In genomic region chr19:7623725-7624603, GRCh38 we compare ENCODE assay signal across 22 cellular contexts. TPM values are rescaled to one million over a fixed set of nuclear protein-coding genes. Genes with fewer than 3 reads are reported as not detected.
DNase-seq lines count a peak whose midpoint lies in the region; ATAC-seq, FAIRE-seq and TF ChIP-seq lines count a peak whose summit lies in the region.
"Had no signal": no experiment of that assay in that cellular context is flagged by ENCODE, and none has a peak within 500 bp of the region (broad histone marks: within the 10 kb centered on the region; RNA-seq: fewer than 3 reads in every experiment).

No MANE protein-coding gene starts in this region.

- no peaks in the 10 kb centered on the region for H3K27me3 Mint-ChIP-seq in WTC11 (ENCODE audit: low read depth)
- H3K27me3 Mint-ChIP-seq: CD4-positive, alpha-beta memory T cell had no signal

- TF ChIP-seq CTCF in HepG2 (CRISPR knock-in tag; IDR thresholded peaks at IDR 0.05), result no peak
- TF ChIP-seq CTCF in right lobe of liver (IDR thresholded peaks at IDR 0.05), result no peak
- no peak for TF ChIP-seq CTCF in WTC11 (IDR thresholded peaks at IDR 0.05)
- TF ChIP-seq CTCF in upper lobe of right lung (IDR thresholded peaks at IDR 0.05), result no peak

- peaks cover 8% of the 10 kb centered on the region for H3K4me1 Mint-ChIP-seq in WTC11

- in situ Hi-C loops in HepG2 (cut with HindIII; ENCODE audit: extremely low pct_ligation_motif_present, low pct_unique_long_range_greater_than_20kb), result no loop called here

- H3K4me1 ChIP-seq in HepG2 (ENCODE audit: insufficient read depth, low read length) (peaks cover 13% of the 10 kb centered on the region), right lobe of liver (peaks cover 0 to 23% (median 11%) of the 10 kb centered on the region in 4 donors), upper lobe of right lung (peaks cover 8% of the 10 kb centered on the region)

- ATAC-seq in HepG2 (no peak), right lobe of liver (no peak), WTC11 (no peak), upper lobe of right lung (no peak)

- H3K9ac ChIP-seq in HepG2 (ENCODE audit: insufficient read depth, low read depth, low read length), result no peak overlapping the region

- POLR2A ChIA-PET in HepG2 (lab: Yijun Ruan, JAX), result interaction anchor here (1.4 kb wide), 1 partner anchor 9 kb away, joined by 4 read pairs; the partner anchor contains the start of gene PCP2
- POLR2A ChIA-PET in WTC11 (lab: Charles Lee), result no interaction called here

- peaks cover 22% of the 10 kb centered on the region for H3K36me3 Mint-ChIP-seq in WTC11

- H3K27ac Mint-ChIP-seq in WTC11, result no peak overlapping the region; the same call in 1 of the 2 replicates

- H3K4me3 ChIP-seq in HepG2 (replicated peaks in 1 of 3; ENCODE audit: insufficient read depth in 1 of 3, low read depth in 2 of 3, low read length in 3 of 3) (no peak overlapping the region), right lobe of liver (no peak overlapping the region), upper lobe of right lung (no peak overlapping the region)
- H3K4me3 ChIP-seq: A549, HAP-1 had no signal

- H3K27me3 ChIP-seq in HepG2 (ENCODE audit: control insufficient read depth in 1 of 2, insufficient read depth in 2 of 2, low read length in 2 of 2) (no peaks in the 10 kb centered on the region; a peak in 2 of 5 replicates), right lobe of liver (no peaks in the 10 kb centered on the region), upper lobe of right lung (no peaks in the 10 kb centered on the region)

- H3K79me2 ChIP-seq in HepG2 (ENCODE audit: insufficient read depth, low read length), result peaks cover 22% of the 10 kb centered on the region

- no peak for TF ChIP-seq RAD21 in HepG2 (CRISPR knock-in tag; IDR thresholded peaks at IDR 0.05)

- DNase-seq in HepG2 (ENCODE audit: low spot score) (no peak), right lobe of liver (no peak), WTC11 (ENCODE audit: low spot score) (no peak), upper lobe of right lung (peak; percentile 65), NCI-H128 (lab: John Stamatoyannopoulos, UW; ENCODE audit: unreplicated experiment) (no peak), AML-193 (lab: John Stamatoyannopoulos, UW) (no peak)
- DNase-seq: 8988T, ACHN, C1 segment of cervical spinal cord, Calu3, COR-L47, DMS79 treated with DMSO at 0.1 percent for 48 hours, GF-D8, GOT3 had no signal

- no peak overlapping the region for H3K4me2 ChIP-seq in HepG2 (ENCODE audit: low read depth, low read length)
- H3K4me2 ChIP-seq: A549 had no signal

- TF ChIP-seq EP300 in HepG2 (IDR thresholded peaks at IDR 0.05; ENCODE audit: low read depth in 2 of 2, low read length in 2 of 2) (no peak), HepG2 (CRISPR knock-in tag; IDR thresholded peaks at IDR 0.05; ENCODE audit: borderline replicate concordance) (no peak)

- CTCF ChIA-PET in HepG2 (lab: Yijun Ruan, JAX; ENCODE audit: low intra/inter-chr PET ratio, low total read pairs) (no interaction called here), WTC11 (lab: Charles Lee) (interaction anchor here (0.5 to 1.9 kb wide), 5 partner anchors 28 to 244 kb away, joined by 3 to 16 read pairs (median 6); partner anchors contain the start of genes CAMSAP3 and TRAPPC5)

- over 99% methylated on average over 26 of the region's 39 CpGs for WGBS in HepG2 (ENCODE audit: low lambda C conversion rate)
- 98% methylated on average over 11 of the region's 39 CpGs for WGBS in right lobe of liver (ENCODE audit: insufficient coverage, low coverage, low lambda C conversion rate, missing lambda C conversion rate)

- H3K9me3 ChIP-seq in HepG2 (ENCODE audit: low read length) (no peaks in the 10 kb centered on the region), right lobe of liver (no peaks in the 10 kb centered on the region), upper lobe of right lung (no peaks in the 10 kb centered on the region)
- H3K9me3 ChIP-seq: A549, HAP-1 had no signal

- no peaks in the 10 kb centered on the region for H3K9me3 Mint-ChIP-seq in WTC11

- TF ChIP-seq POLR2A in HepG2 (IDR thresholded peaks at IDR 0.05; ENCODE audit: insufficient read depth in 1 of 2, low read depth in 2 of 2, low read length in 2 of 2) (no peak), right lobe of liver (IDR thresholded peaks at IDR 0.05) (no peak)

- H3K27ac ChIP-seq in HepG2 (ENCODE audit: extremely low read length, insufficient read depth, low read length), result no peak overlapping the region
- no peak overlapping the region for H3K27ac ChIP-seq in right lobe of liver
- H3K27ac ChIP-seq in upper lobe of right lung, result no peak overlapping the region
- H3K27ac ChIP-seq: A549 had no signal

- peaks cover 21 to 60% of the 10 kb centered on the region in 2 experiments for H3K36me3 ChIP-seq in HepG2 (replicated peaks in 1 of 2; ENCODE audit: control insufficient read depth in 1 of 2, insufficient read depth in 2 of 2, low read length in 2 of 2)
- H3K36me3 ChIP-seq in right lobe of liver, result peaks cover 0 to 51% (median 21%) of the 10 kb centered on the region in 4 donors
- peaks cover 80% of the 10 kb centered on the region for H3K36me3 ChIP-seq in upper lobe of right lung

- BruUV-seq in HepG2 (replicated peaks; lab: Mats Ljungman, UMichigan), result no TSS peak

- H3K4me3 Mint-ChIP-seq in WTC11, result no peak overlapping the region
- H3K4me3 Mint-ChIP-seq: CD4-positive, alpha-beta memory T cell had no signal

- no peak overlapping the region for H2AFZ ChIP-seq in HepG2 (ENCODE audit: low read length)

- FAIRE-seq in HepG2 (lab: Jason Lieb, UNC), result no peak
- FAIRE-seq: A549, GM12892, H54 had no signal

- H4K20me1 ChIP-seq in HepG2 (ENCODE audit: insufficient read depth, low read length), result no peaks in the 10 kb centered on the region

- intact Hi-C loops in HepG2 (cut with micrococcal nuclease; ENCODE audit: unreplicated experiment), result no loop called here
- intact Hi-C loops in right lobe of liver (cut with DNase I), result no loop called here
- intact Hi-C loops in upper lobe of right lung (cut with DNase I), result no loop called here

RNA-seq across cellular contexts. Expression of gene XAB2, which starts 5.4 kb away (rescaled TPM):
- total RNA-seq in HepG2 (2016; rRNA removed; fragmentation: Illumina TruSeq; extraction: Trizol), result 6.2 and 8.6 TPM in 2 replicates
- 1.9 and 2.7 TPM in 2 replicates for total RNA-seq in HepG2 (2016; cell fraction: cytosol; rRNA removed; fragmentation: Illumina TruSeq; extraction: Trizol; ENCODE audit: low read depth)
- 6.6 and 7.3 TPM in 2 replicates for total RNA-seq in HepG2 (2016; cell fraction: insoluble cytoplasmic fraction; rRNA removed; fragmentation: Illumina TruSeq; extraction: Trizol)
- 3.2 and 4.4 TPM in 2 replicates for total RNA-seq in HepG2 (2016; cell fraction: membrane; rRNA removed; fragmentation: Illumina TruSeq; extraction: Trizol)
- 11.7 and 15.3 TPM in 2 replicates for total RNA-seq in HepG2 (2016; cell fraction: nucleus; rRNA removed; fragmentation: Illumina TruSeq; extraction: Trizol)
- polyA plus RNA-seq in HepG2 (2011; rRNA removed), result 23.9 and 28.4 TPM in 2 replicates
- polyA plus RNA-seq in HepG2 (2011; cell fraction: cytosol; rRNA removed), result 14.1 and 24.2 TPM in 2 replicates
- 95.9 and 136 TPM in 2 replicates for polyA plus RNA-seq in HepG2 (2011; cell fraction: nucleus; rRNA removed)
- 19.0 and 22.6 TPM in 2 replicates for polyA plus RNA-seq in HepG2 (2012)
- polyA plus RNA-seq in HepG2 (2016; cell fraction: cytosol; fragmentation: Illumina TruSeq; extraction: Trizol; ENCODE audit: low read depth), result 3.4 and 3.5 TPM in 2 replicates
- polyA plus RNA-seq in HepG2 (2016; cell fraction: insoluble cytoplasmic fraction; fragmentation: Illumina TruSeq; extraction: Trizol; ENCODE audit: low read depth), result 11.7 and 15.6 TPM in 2 replicates
- 4.0 and 5.4 TPM in 2 replicates for polyA plus RNA-seq in HepG2 (2016; cell fraction: membrane; fragmentation: Illumina TruSeq; extraction: Trizol; ENCODE audit: low read depth)
- 38.3 and 40.6 TPM in 2 replicates for polyA plus RNA-seq in HepG2 (2016; cell fraction: nucleus; fragmentation: Illumina TruSeq; extraction: Trizol; ENCODE audit: insufficient read depth, low read depth)
- 70.9 and 81.0 TPM in 2 replicates for polyA minus RNA-seq in HepG2 (2011; rRNA and poly(A)+ RNA removed; ENCODE audit: low replicate concordance)
- polyA minus RNA-seq in HepG2 (2011; cell fraction: cytosol; rRNA and poly(A)+ RNA removed), result 29.0 and 31.0 TPM in 2 replicates
- 19.8 and 20.6 TPM in 2 replicates for polyA minus RNA-seq in HepG2 (2011; cell fraction: nucleus; rRNA and poly(A)+ RNA removed)
- total RNA-seq in right lobe of liver, result 10 to 100 TPM; 12.8 to 21.3 (median 17.8) TPM
- 65.7 to 71.9 TPM (median 67.4 TPM) in 3 replicates for total RNA-seq in WTC11 (2021)
- total RNA-seq in upper lobe of right lung, result 42.3 TPM

RNA-seq across cellular contexts. Expression of gene PET100, which starts 5.6 kb away (rescaled TPM):
- total RNA-seq in HepG2 (2016; rRNA removed; fragmentation: Illumina TruSeq; extraction: Trizol) (59.9 and 66.5 TPM in 2 replicates), right lobe of liver (10 to 100 TPM in 4 of 6 experiments, 1 to 10 TPM in 2; 6.8 to 83.9 (median 56.5) TPM), WTC11 (2021) (111 to 126 TPM (median 122 TPM) in 3 replicates), upper lobe of right lung (93.2 TPM)
- 15.6 and 17.1 TPM in 2 replicates for total RNA-seq in HepG2 (2016; cell fraction: cytosol; rRNA removed; fragmentation: Illumina TruSeq; extraction: Trizol; ENCODE audit: low read depth)
- total RNA-seq in HepG2 (2016; cell fraction: insoluble cytoplasmic fraction; rRNA removed; fragmentation: Illumina TruSeq; extraction: Trizol), result 64.7 and 78.4 TPM in 2 replicates
- total RNA-seq in HepG2 (2016; cell fraction: membrane; rRNA removed; fragmentation: Illumina TruSeq; extraction: Trizol), result 22.2 and 23.9 TPM in 2 replicates
- total RNA-seq in HepG2 (2016; cell fraction: nucleus; rRNA removed; fragmentation: Illumina TruSeq; extraction: Trizol), result 34.1 and 46.5 TPM in 2 replicates
- polyA plus RNA-seq in HepG2 (2011; rRNA removed), result 20.0 and 22.3 TPM in 2 replicates
- polyA plus RNA-seq in HepG2 (2011; cell fraction: cytosol; rRNA removed), result 13.6 and 14.9 TPM in 2 replicates
- 14.3 and 19.0 TPM in 2 replicates for polyA plus RNA-seq in HepG2 (2011; cell fraction: nucleus; rRNA removed)
- polyA plus RNA-seq in HepG2 (2012), result 25.5 and 50.4 TPM in 2 replicates
- polyA plus RNA-seq in HepG2 (2016; cell fraction: cytosol; fragmentation: Illumina TruSeq; extraction: Trizol; ENCODE audit: low read depth), result 17.9 and 18.0 TPM in 2 replicates
- polyA plus RNA-seq in HepG2 (2016; cell fraction: insoluble cytoplasmic fraction; fragmentation: Illumina TruSeq; extraction: Trizol; ENCODE audit: low read depth), result 36.9 and 42.2 TPM in 2 replicates
- polyA plus RNA-seq in HepG2 (2016; cell fraction: membrane; fragmentation: Illumina TruSeq; extraction: Trizol; ENCODE audit: low read depth), result 18.3 and 20.0 TPM in 2 replicates
- polyA plus RNA-seq in HepG2 (2016; cell fraction: nucleus; fragmentation: Illumina TruSeq; extraction: Trizol; ENCODE audit: insufficient read depth, low read depth), result 64.3 and 70.9 TPM in 2 replicates
- 1.4 and 7.8 TPM in 2 replicates for polyA minus RNA-seq in HepG2 (2011; rRNA and poly(A)+ RNA removed; ENCODE audit: low replicate concordance)
- polyA minus RNA-seq in HepG2 (2011; cell fraction: cytosol; rRNA and poly(A)+ RNA removed), result 6.4 and 10.4 TPM in 2 replicates
- polyA minus RNA-seq in HepG2 (2011; cell fraction: nucleus; rRNA and poly(A)+ RNA removed), result 7.2 and 8.7 TPM in 2 replicates

RNA-seq across cellular contexts. Expression of gene PCP2, which starts 9.6 kb away (rescaled TPM):
- total RNA-seq in HepG2 (2016; rRNA removed; fragmentation: Illumina TruSeq; extraction: Trizol) (0.80 TPM in 1 of 2 replicates, not detected in the other), right lobe of liver (1 to 10 TPM in 1 of 6 experiments, under 1 TPM in 2, not detected in 3; 0.90 to 1.5 (median 0.95) TPM), WTC11 (2021) (0.48 to 1.1 TPM (median 0.85 TPM) in 3 replicates), upper lobe of right lung (3.5 TPM)
- total RNA-seq in HepG2 (2016; cell fraction: cytosol; rRNA removed; fragmentation: Illumina TruSeq; extraction: Trizol; ENCODE audit: low read depth), result not detected in 2 replicates
- 0.35 TPM in 1 of 2 replicates, not detected in the other for total RNA-seq in HepG2 (2016; cell fraction: insoluble cytoplasmic fraction; rRNA removed; fragmentation: Illumina TruSeq; extraction: Trizol)
- total RNA-seq in HepG2 (2016; cell fraction: membrane; rRNA removed; fragmentation: Illumina TruSeq; extraction: Trizol), result not detected in 2 replicates
- not detected in 2 replicates for total RNA-seq in HepG2 (2016; cell fraction: nucleus; rRNA removed; fragmentation: Illumina TruSeq; extraction: Trizol)
- polyA plus RNA-seq in HepG2 (2011; rRNA removed), result 0.62 and 0.82 TPM in 2 replicates
- 0.15 and 0.28 TPM in 2 replicates for polyA plus RNA-seq in HepG2 (2011; cell fraction: cytosol; rRNA removed)
- 3.9 and 7.6 TPM in 2 replicates for polyA plus RNA-seq in HepG2 (2011; cell fraction: nucleus; rRNA removed)
- 1.8 TPM in 1 of 2 replicates, not detected in the other for polyA plus RNA-seq in HepG2 (2012)
- not detected in 2 replicates for polyA plus RNA-seq in HepG2 (2016; cell fraction: cytosol; fragmentation: Illumina TruSeq; extraction: Trizol; ENCODE audit: low read depth)
- not detected in 2 replicates for polyA plus RNA-seq in HepG2 (2016; cell fraction: insoluble cytoplasmic fraction; fragmentation: Illumina TruSeq; extraction: Trizol; ENCODE audit: low read depth)
- not detected in 2 replicates for polyA plus RNA-seq in HepG2 (2016; cell fraction: membrane; fragmentation: Illumina TruSeq; extraction: Trizol; ENCODE audit: low read depth)
- polyA plus RNA-seq in HepG2 (2016; cell fraction: nucleus; fragmentation: Illumina TruSeq; extraction: Trizol; ENCODE audit: insufficient read depth, low read depth), result 1.4 and 1.7 TPM in 2 replicates
- 0.20 TPM in 1 of 2 replicates, not detected in the other for polyA minus RNA-seq in HepG2 (2011; rRNA and poly(A)+ RNA removed; ENCODE audit: low replicate concordance)
- not detected in 2 replicates for polyA minus RNA-seq in HepG2 (2011; cell fraction: cytosol; rRNA and poly(A)+ RNA removed)
- polyA minus RNA-seq in HepG2 (2011; cell fraction: nucleus; rRNA and poly(A)+ RNA removed), result not detected in 2 replicates
- total RNA-seq: Calu3, Daoy, G401 had no signal
- polyA plus RNA-seq: BJ had no signal

RNA-seq across cellular contexts. Expression of gene STXBP2, which starts 12.9 kb away (rescaled TPM):
- total RNA-seq in HepG2 (2016; rRNA removed; fragmentation: Illumina TruSeq; extraction: Trizol) (17.8 and 22.8 TPM in 2 replicates), right lobe of liver (10 to 100 TPM; 27.5 to 45.7 (median 39.1) TPM), WTC11 (2021) (68.9 to 79.3 TPM (median 73.0 TPM) in 3 replicates), upper lobe of right lung (162 TPM)
- 12.7 and 13.5 TPM in 2 replicates for total RNA-seq in HepG2 (2016; cell fraction: cytosol; rRNA removed; fragmentation: Illumina TruSeq; extraction: Trizol; ENCODE audit: low read depth)
- 15.9 and 23.8 TPM in 2 replicates for total RNA-seq in HepG2 (2016; cell fraction: insoluble cytoplasmic fraction; rRNA removed; fragmentation: Illumina TruSeq; extraction: Trizol)
- total RNA-seq in HepG2 (2016; cell fraction: membrane; rRNA removed; fragmentation: Illumina TruSeq; extraction: Trizol), result 11.9 and 13.6 TPM in 2 replicates
- total RNA-seq in HepG2 (2016; cell fraction: nucleus; rRNA removed; fragmentation: Illumina TruSeq; extraction: Trizol), result 18.1 and 19.5 TPM in 2 replicates
- polyA plus RNA-seq in HepG2 (2011; rRNA removed), result 40.1 and 48.7 TPM in 2 replicates
- 28.8 and 41.8 TPM in 2 replicates for polyA plus RNA-seq in HepG2 (2011; cell fraction: cytosol; rRNA removed)
- 344 and 378 TPM in 2 replicates for polyA plus RNA-seq in HepG2 (2011; cell fraction: nucleus; rRNA removed)
- polyA plus RNA-seq in HepG2 (2012), result 61.3 and 71.5 TPM in 2 replicates
- polyA plus RNA-seq in HepG2 (2016; cell fraction: cytosol; fragmentation: Illumina TruSeq; extraction: Trizol; ENCODE audit: low read depth), result 9.5 and 12.3 TPM in 2 replicates
- polyA plus RNA-seq in HepG2 (2016; cell fraction: insoluble cytoplasmic fraction; fragmentation: Illumina TruSeq; extraction: Trizol; ENCODE audit: low read depth), result 22.4 and 26.4 TPM in 2 replicates
- 9.5 and 10.0 TPM in 2 replicates for polyA plus RNA-seq in HepG2 (2016; cell fraction: membrane; fragmentation: Illumina TruSeq; extraction: Trizol; ENCODE audit: low read depth)
- 69.3 and 73.8 TPM in 2 replicates for polyA plus RNA-seq in HepG2 (2016; cell fraction: nucleus; fragmentation: Illumina TruSeq; extraction: Trizol; ENCODE audit: insufficient read depth, low read depth)
- polyA minus RNA-seq in HepG2 (2011; rRNA and poly(A)+ RNA removed; ENCODE audit: low replicate concordance), result 121 and 178 TPM in 2 replicates
- polyA minus RNA-seq in HepG2 (2011; cell fraction: cytosol; rRNA and poly(A)+ RNA removed), result 22.7 and 26.7 TPM in 2 replicates
- polyA minus RNA-seq in HepG2 (2011; cell fraction: nucleus; rRNA and poly(A)+ RNA removed), result 70.0 and 76.8 TPM in 2 replicates

RNA-seq across cellular contexts. Expression of gene CAMSAP3, which starts 28.3 kb away (rescaled TPM):
- total RNA-seq in HepG2 (2016; rRNA removed; fragmentation: Illumina TruSeq; extraction: Trizol), result 9.1 and 11.8 TPM in 2 replicates
- 2.1 and 2.5 TPM in 2 replicates for total RNA-seq in HepG2 (2016; cell fraction: cytosol; rRNA removed; fragmentation: Illumina TruSeq; extraction: Trizol; ENCODE audit: low read depth)
- 6.3 and 11.9 TPM in 2 replicates for total RNA-seq in HepG2 (2016; cell fraction: insoluble cytoplasmic fraction; rRNA removed; fragmentation: Illumina TruSeq; extraction: Trizol)
- 6.0 and 6.1 TPM in 2 replicates for total RNA-seq in HepG2 (2016; cell fraction: membrane; rRNA removed; fragmentation: Illumina TruSeq; extraction: Trizol)
- 12.6 and 13.4 TPM in 2 replicates for total RNA-seq in HepG2 (2016; cell fraction: nucleus; rRNA removed; fragmentation: Illumina TruSeq; extraction: Trizol)
- 10.8 and 16.8 TPM in 2 replicates for polyA plus RNA-seq in HepG2 (2011; rRNA removed)
- polyA plus RNA-seq in HepG2 (2011; cell fraction: cytosol; rRNA removed), result 5.6 and 8.1 TPM in 2 replicates
- 94.1 and 111 TPM in 2 replicates for polyA plus RNA-seq in HepG2 (2011; cell fraction: nucleus; rRNA removed)
- 24.4 and 27.0 TPM in 2 replicates for polyA plus RNA-seq in HepG2 (2012)
- polyA plus RNA-seq in HepG2 (2016; cell fraction: cytosol; fragmentation: Illumina TruSeq; extraction: Trizol; ENCODE audit: low read depth), result 2.3 and 2.5 TPM in 2 replicates
- 17.0 and 22.2 TPM in 2 replicates for polyA plus RNA-seq in HepG2 (2016; cell fraction: insoluble cytoplasmic fraction; fragmentation: Illumina TruSeq; extraction: Trizol; ENCODE audit: low read depth)
- 4.4 and 5.3 TPM in 2 replicates for polyA plus RNA-seq in HepG2 (2016; cell fraction: membrane; fragmentation: Illumina TruSeq; extraction: Trizol; ENCODE audit: low read depth)
- polyA plus RNA-seq in HepG2 (2016; cell fraction: nucleus; fragmentation: Illumina TruSeq; extraction: Trizol; ENCODE audit: insufficient read depth, low read depth), result 67.8 and 74.7 TPM in 2 replicates
- polyA minus RNA-seq in HepG2 (2011; rRNA and poly(A)+ RNA removed; ENCODE audit: low replicate concordance), result 1.6 and 20.5 TPM in 2 replicates
- polyA minus RNA-seq in HepG2 (2011; cell fraction: cytosol; rRNA and poly(A)+ RNA removed), result 9.5 and 9.8 TPM in 2 replicates
- 12.9 and 13.7 TPM in 2 replicates for polyA minus RNA-seq in HepG2 (2011; cell fraction: nucleus; rRNA and poly(A)+ RNA removed)
- total RNA-seq in right lobe of liver, result 10 to 100 TPM; 21.8 to 31.9 (median 23.4) TPM
- 27.8 to 34.6 TPM (median 32.1 TPM) in 3 replicates for total RNA-seq in WTC11 (2021)
- 29.1 TPM for total RNA-seq in upper lobe of right lung
- polyA plus RNA-seq: BJ had no signal

Comparison
In these comparisons a context has a peak if more than half of its experiments do, and no peak if none do; other contexts are left out.
1. Of the 50 proteins assayed by ChIP-seq in both HepG2 and WTC11: peak only in HepG2: none; only in WTC11: PRDM15; in both: none; in neither: 49.